Comparison of ENCODE assay signal across 13 cellular contexts in genomic region chr7:77453531-77453930, GRCh38. TPM values are rescaled to one million over a fixed set of nuclear protein-coding genes. Genes with fewer than 3 reads are reported as not detected.
A peak's percentile ranks its signal among the peaks of the same experiment; 100 is the strongest.
DNase-seq lines count a peak whose midpoint lies in the region; ATAC-seq and TF ChIP-seq lines count a peak whose summit lies in the region.
"Had no signal": no experiment of that assay in that cellular context is flagged by ENCODE, and none has a peak within 500 bp of the region (broad histone marks: within the 10 kb centered on the region; RNA-seq: fewer than 3 reads in every experiment).

No MANE protein-coding gene starts in this region.

- H3K56ac ChIP-seq in H9 (ENCODE audit: insufficient read length, low read depth, low read length) = no peak overlapping the region

- no peaks in the 10 kb centered on the region for H3K23me2 ChIP-seq in H9 (ENCODE audit: insufficient read length, low read depth, low read length, poor library complexity, severe bottlenecking)

- no peak overlapping the region for H2AK5ac ChIP-seq in H9 (ENCODE audit: insufficient read length, low read length)

- ATAC-seq in heart left ventricle (peak; percentile 53 to 89 (median 74)), psoas muscle (peak in 3 of 4 donors; percentile 27 to 74 (median 51)), T-helper 17 cell (no peak)
- no peak for ATAC-seq in activated CD8-positive, alpha-beta T cell treated with anti-CD3 and anti-CD28 coated beads for 36 hours

- H3K14ac ChIP-seq in H9 (ENCODE audit: insufficient read depth, low read length) = no peak overlapping the region

- H2AFZ ChIP-seq in H9 (ENCODE audit: low read length) (peak overlapping the region; percentile 16), hepatocyte (no peak overlapping the region)

- H3K36me3 ChIP-seq in heart left ventricle (no peaks in the 10 kb centered on the region), psoas muscle (ENCODE audit: insufficient read depth in 1 of 2, low read depth in 1 of 2) (no peaks in the 10 kb centered on the region), hepatocyte (replicated peaks; ENCODE audit: insufficient read depth, low read depth) (no peaks in the 10 kb centered on the region)
- H3K36me3 ChIP-seq: sigmoid colon had no signal

- no CpG with 5 or more reads among the region's 2 CpGs for WGBS in H9 (ENCODE audit: extremely low coverage, insufficient read length, low lambda C conversion rate)
- WGBS in heart left ventricle, 4 donors = 25 to 40% (median 33%) methylated on average over 2 of the region's 2 CpGs
- 6 to 12% (median 9%) methylated on average over 2 of the region's 2 CpGs for WGBS in psoas muscle, 3 donors
- 65% methylated on average over 2 of the region's 2 CpGs for WGBS in hepatocyte (ENCODE audit: low lambda C conversion rate, missing lambda C conversion rate)

- H3K18ac ChIP-seq in H9 (ENCODE audit: insufficient read length, low read depth, low read length) = no peak overlapping the region

- no peaks in the 10 kb centered on the region for H3K27me3 ChIP-seq in H9 (ENCODE audit: insufficient read depth, low read length)
- H3K27me3 ChIP-seq in heart left ventricle = no peaks in the 10 kb centered on the region
- no peaks in the 10 kb centered on the region for H3K27me3 ChIP-seq in psoas muscle (ENCODE audit: insufficient read depth in 3 of 3, low read length in 2 of 3)
- no peaks in the 10 kb centered on the region for H3K27me3 ChIP-seq in hepatocyte
- H3K27me3 ChIP-seq: sigmoid colon had no signal

- POLR2A ChIA-PET in activated CD8-positive, alpha-beta T cell treated with anti-CD3 and anti-CD28 coated beads for 36 hours (lab: Charles Lee) = no interaction called here

- CTCF ChIA-PET in activated CD8-positive, alpha-beta T cell treated with anti-CD3 and anti-CD28 coated beads for 36 hours (lab: Charles Lee) = interaction anchor here (1.2 kb wide), 1 partner anchor 122 kb away, joined by 3 read pairs; no protein-coding TSS in a partner anchor

- H3T11ph ChIP-seq in H9 (ENCODE audit: low read length) = no peak overlapping the region

- H3K9me3 Mint-ChIP-seq in H9 = no peaks in the 10 kb centered on the region
- no peaks in the 10 kb centered on the region for H3K9me3 Mint-ChIP-seq in activated CD8-positive, alpha-beta T cell treated with anti-CD3 and anti-CD28 coated beads for 36 hours
- H3K9me3 Mint-ChIP-seq: T-helper 1 cell treated with Interleukin-12 subunit alpha and Interleukin-12 subunit beta and Interleukin-4 antibody, amounts not matched to agents 30 μg/mL and 1 μg/mL, for 36 hours had no signal

- intact Hi-C loops in heart left ventricle (cut with DNase I) = loop anchor here in 1 of 10 donors (10.0 kb wide), 1 partner anchor 81 kb away; the partner anchor contains the start of gene PTPN12
- intact Hi-C loops in psoas muscle (cut with DNase I) = no loop called here
- intact Hi-C loops in activated CD8-positive, alpha-beta T cell treated with anti-CD3 and anti-CD28 coated beads for 36 hours (cut with micrococcal nuclease) = no loop called here

- H2BK120ac ChIP-seq in H9 (ENCODE audit: low read depth, low read length, poor library complexity, severe bottlenecking) = no peak overlapping the region

- no peak overlapping the region for H2BK20ac ChIP-seq in H9 (ENCODE audit: low read depth, low read length, poor library complexity, severe bottlenecking)

- no peak overlapping the region for H2BK5ac ChIP-seq in H9 (ENCODE audit: insufficient read length, low read length)

- no peak overlapping the region for H3K23ac ChIP-seq in H9 (ENCODE audit: insufficient read length, low read depth, low read length)

- H3K4me1 ChIP-seq in H9 (ENCODE audit: insufficient read depth, low read length) = no peaks in the 10 kb centered on the region
- peaks cover 0 to 44% (median 9%) of the 10 kb centered on the region in 12 donors for H3K4me1 ChIP-seq in heart left ventricle
- no peaks in the 10 kb centered on the region for H3K4me1 ChIP-seq in psoas muscle
- no peaks in the 10 kb centered on the region for H3K4me1 ChIP-seq in hepatocyte (ENCODE audit: insufficient read depth)

- H3K9me3 ChIP-seq in H9 (ENCODE audit: control insufficient read depth, low read depth, low read length) = no peaks in the 10 kb centered on the region
- H3K9me3 ChIP-seq in heart left ventricle = no peaks in the 10 kb centered on the region
- H3K9me3 ChIP-seq in psoas muscle = no peaks in the 10 kb centered on the region
- H3K9me3 ChIP-seq in T-helper 17 cell (ENCODE audit: control insufficient read depth, low read length, poor library complexity, severe bottlenecking) = no peaks in the 10 kb centered on the region
- no peaks in the 10 kb centered on the region for H3K9me3 ChIP-seq in hepatocyte (ENCODE audit: low read depth)
- H3K9me3 ChIP-seq: sigmoid colon had no signal

- H3K4me3 ChIP-seq in heart left ventricle (no peak overlapping the region), psoas muscle (no peak overlapping the region), hepatocyte (no peak overlapping the region)
- H3K4me3 ChIP-seq: sigmoid colon had no signal

- H4K91ac ChIP-seq in H9 (ENCODE audit: insufficient read length, low read depth, low read length) = no peak overlapping the region

- no peaks in the 10 kb centered on the region; the same call in 1 of the 2 replicates for H3K27me3 Mint-ChIP-seq in H9 (ENCODE audit: low read depth)
- H3K27me3 Mint-ChIP-seq in T-helper 17 cell = peaks cover 12% of the 10 kb centered on the region
- no peaks in the 10 kb centered on the region for H3K27me3 Mint-ChIP-seq in activated CD8-positive, alpha-beta T cell treated with anti-CD3 and anti-CD28 coated beads for 36 hours

- H3K27ac ChIP-seq in H9 (ENCODE audit: insufficient read length, low read depth, low read length) (no peak overlapping the region), VCaP (peak overlapping the region; percentile 64), heart left ventricle (peak overlapping the region in 9 of 12 donors; percentile 2 to 61 (median 18)), psoas muscle (no peak overlapping the region), hepatocyte (no peak overlapping the region)

- H3K4me2 ChIP-seq in H9 (ENCODE audit: insufficient read depth, insufficient read length, low read length) = no peak overlapping the region
- no peak overlapping the region for H3K4me2 ChIP-seq in hepatocyte

- no peak for DNase-seq in H9
- DNase-seq in heart left ventricle = peak in 1 of 5 donors; percentile 9
- no peak for DNase-seq in psoas muscle
- DNase-seq in activated CD4-positive, alpha-beta T cell treated with anti-CD3 and anti-CD28 coated beads for 48 hours = no peak
- no peak for DNase-seq in T-helper 17 cell
- no peak for DNase-seq in hepatocyte (ENCODE audit: low spot score)
- no peak for DNase-seq in activated CD8-positive, alpha-beta T cell treated with anti-CD3 and anti-CD28 coated beads for 36 hours
- DNase-seq: Calu3, KG1, NCI-H524 treated with DMSO at 0.1 percent for 48 hours, sigmoid colon had no signal

- no peak overlapping the region for H4K5ac ChIP-seq in H9 (ENCODE audit: insufficient read length, low read depth, low read length)

- TF ChIP-seq POLR2A in heart left ventricle (IDR thresholded peaks at IDR 0.05) = no peak

- no peak overlapping the region for H4K8ac ChIP-seq in H9 (replicated peaks; ENCODE audit: insufficient read length, low read depth, low read length)

- H3K4me3 Mint-ChIP-seq in H9 (no peak overlapping the region), T-helper 17 cell (no peak overlapping the region)
- no peak overlapping the region for H3K4me3 Mint-ChIP-seq in activated CD8-positive, alpha-beta T cell treated with anti-CD3 and anti-CD28 coated beads for 36 hours
- H3K4me3 Mint-ChIP-seq: T-helper 1 cell treated with Interleukin-12 subunit alpha and Interleukin-12 subunit beta and Interleukin-4 antibody, amounts not matched to agents 30 μg/mL and 1 μg/mL, for 36 hours had no signal

- H3K27ac Mint-ChIP-seq in H9 = no peak overlapping the region
- H3K27ac Mint-ChIP-seq in T-helper 17 cell = no peak overlapping the region
- no peak overlapping the region for H3K27ac Mint-ChIP-seq in activated CD8-positive, alpha-beta T cell treated with anti-CD3 and anti-CD28 coated beads for 36 hours
- H3K27ac Mint-ChIP-seq: T-helper 1 cell treated with Interleukin-12 subunit alpha and Interleukin-12 subunit beta and Interleukin-4 antibody, amounts not matched to agents 30 μg/mL and 1 μg/mL, for 36 hours had no signal

- no peak overlapping the region for H3K9ac ChIP-seq in H9 (ENCODE audit: extremely low read depth, insufficient read length, low read length)

- H3K9me2 ChIP-seq in hepatocyte (replicated peaks; ENCODE audit: insufficient read depth) = no peaks in the 10 kb centered on the region

- H3K79me2 ChIP-seq in H9 (ENCODE audit: insufficient read depth, low read length) (no peaks in the 10 kb centered on the region), hepatocyte (no peaks in the 10 kb centered on the region)

- H2BK15ac ChIP-seq in H9 (ENCODE audit: low read depth, low read length) = no peak overlapping the region

- no peak for TF ChIP-seq CTCF in H9 (conservative IDR thresholded peaks at IDR 0.05)
- no peak for TF ChIP-seq CTCF in VCaP (conservative IDR thresholded peaks at IDR 0.05)
- no peak for TF ChIP-seq CTCF in heart left ventricle (IDR thresholded peaks at IDR 0.05)
- no peak for TF ChIP-seq CTCF in psoas muscle (IDR thresholded peaks at IDR 0.05)
- no peak for TF ChIP-seq CTCF in hepatocyte (IDR thresholded peaks at IDR 0.05; ENCODE audit: poor library complexity)
- no peak for TF ChIP-seq CTCF in activated CD8-positive, alpha-beta T cell treated with anti-CD3 and anti-CD28 coated beads for 36 hours (IDR thresholded peaks at IDR 0.05)

- no peaks in the 10 kb centered on the region for H4K20me1 ChIP-seq in H9 (ENCODE audit: control insufficient read depth, insufficient read depth, insufficient read length)
- H4K20me1 ChIP-seq in hepatocyte (ENCODE audit: insufficient read depth, poor library complexity, severe bottlenecking) = no peaks in the 10 kb centered on the region

- H3K4ac ChIP-seq in H9 (ENCODE audit: low read depth, low read length) = no peak overlapping the region

- H3K36me3 Mint-ChIP-seq in H9 (ENCODE audit: insufficient read depth in 1 of 3, low read depth in 3 of 3) = no peaks in the 10 kb centered on the region
- peaks cover 2% of the 10 kb centered on the region for H3K36me3 Mint-ChIP-seq in T-helper 17 cell (ENCODE audit: low read depth)
- H3K36me3 Mint-ChIP-seq in activated CD8-positive, alpha-beta T cell treated with anti-CD3 and anti-CD28 coated beads for 36 hours (ENCODE audit: low read depth) = no peaks in the 10 kb centered on the region

- H3K4me1 Mint-ChIP-seq in H9 (no peaks in the 10 kb centered on the region), T-helper 17 cell (peaks cover 8% of the 10 kb centered on the region)
- no peaks in the 10 kb centered on the region for H3K4me1 Mint-ChIP-seq in activated CD8-positive, alpha-beta T cell treated with anti-CD3 and anti-CD28 coated beads for 36 hours (ENCODE audit: low read depth)

- H2BK12ac ChIP-seq in H9 (ENCODE audit: insufficient read length, low read depth, low read length) = no peak overlapping the region

- H3K79me1 ChIP-seq in H9 (ENCODE audit: insufficient read depth, low read depth, low read length, poor library complexity, severe bottlenecking) = no peaks in the 10 kb centered on the region

RNA-seq across cellular contexts. Expression of gene GSAP, which starts 37.4 kb away (rescaled TPM):
- total RNA-seq in H9 (2021) (1.6 and 1.9 TPM in 2 replicates), heart left ventricle (10 to 100 TPM in 2 of 9 donors, 1 to 10 TPM in 7; 4.9 to 24.9 (median 6.5) TPM), psoas muscle (1 to 10 TPM; 2.0 to 4.2 (median 3.3) TPM), T-helper 17 cell (10 to 100 TPM; 22.0 to 28.9 TPM), hepatocyte (11.1 and 16.3 TPM in 2 replicates)
- polyA plus RNA-seq in heart left ventricle (1 to 10 TPM; 1.7 to 7.0 TPM), psoas muscle (1 to 10 TPM; 1.3 to 1.9 (median 1.6) TPM), hepatocyte (9.3 and 9.9 TPM in 2 replicates)
- 1 to 10 TPM; 1.9 to 3.0 TPM for total RNA-seq in activated CD8-positive, alpha-beta T cell treated with anti-CD3 and anti-CD28 coated beads for 36 hours

Comparison
In these comparisons a context has a peak if more than half of its experiments do, and no peak if none do; other contexts are left out.
1. H3K27ac ChIP-seq: peak in VCaP (single experiment) and heart left ventricle (9 of 12); none in H9 (single experiment), psoas muscle (single experiment) and hepatocyte (single experiment).
2. ATAC-seq: peak in heart left ventricle (4 of 4) and psoas muscle (3 of 4); none in T-helper 17 cell (single experiment) and activated CD8-positive, alpha-beta T cell treated with anti-CD3 and anti-CD28 coated beads for 36 hours (single experiment).